Comparison of ENCODE assay signal across 8 cellular contexts in genomic region chr4:184536881-184537248, GRCh38.
DNase-seq lines count a peak whose midpoint lies in the region; TF ChIP-seq lines count a peak whose summit lies in the region.

No MANE protein-coding gene starts in this region.

- peak overlapping the region; percentile 70 for H3K4me3 ChIP-seq in HEK293 (ENCODE audit: low read depth, low read length)
- peak overlapping the region; percentile 83 for H3K4me3 ChIP-seq in WERI-Rb-1 (ENCODE audit: low read depth, low read length)
- peak overlapping the region; percentile 60 to 66 (median 64) for H3K4me3 ChIP-seq in sigmoid colon

- H3K27me3 Mint-ChIP-seq in glutamatergic neuron (ENCODE audit: unreplicated experiment): peaks cover 2% of the 10 kb centered on the region

- TF ChIP-seq EP300 in sigmoid colon (IDR thresholded peaks at IDR 0.05): no peak

- H3K36me3 Mint-ChIP-seq in glutamatergic neuron (ENCODE audit: unreplicated experiment): no peaks in the 10 kb centered on the region

- intact Hi-C loops in sigmoid colon (cut with DNase I): loop anchor here (1.0 to 10.0 kb wide), 6 partner anchors 62 to 668 kb away; partner anchors contain the start of genes ACSL1, CASP3, CFAP97 and PRIMPOL

- H3K36me3 ChIP-seq in HEK293 (ENCODE audit: control insufficient read depth in 2 of 2, insufficient read depth in 1 of 2, low read length in 2 of 2): no peaks in the 10 kb centered on the region
- H3K36me3 ChIP-seq in WERI-Rb-1: no peaks in the 10 kb centered on the region
- no peaks in the 10 kb centered on the region for H3K36me3 ChIP-seq in sigmoid colon

- peak overlapping the region; percentile 72 for H3K27ac Mint-ChIP-seq in glutamatergic neuron (ENCODE audit: unreplicated experiment)

- no peak for TF ChIP-seq CTCF in HEK293 (tag by site-specific recombination; IDR thresholded peaks at IDR 0.05)
- no peak for TF ChIP-seq CTCF in WERI-Rb-1 (IDR thresholded peaks at IDR 0.05; ENCODE audit: low read depth, low read length)
- no peak for TF ChIP-seq CTCF in glutamatergic neuron (IDR thresholded peaks at IDR 0.05; ENCODE audit: partially characterized antibody, unreplicated experiment)
- no peak for TF ChIP-seq CTCF in sigmoid colon (IDR thresholded peaks at IDR 0.05)

- peaks cover 2% of the 10 kb centered on the region for H3K9me3 Mint-ChIP-seq in glutamatergic neuron (ENCODE audit: unreplicated experiment)

- TF ChIP-seq POLR2A in sigmoid colon (IDR thresholded peaks at IDR 0.05): no peak

- peaks cover 6% of the 10 kb centered on the region for H3K4me1 Mint-ChIP-seq in glutamatergic neuron (ENCODE audit: low read depth, unreplicated experiment)

- H3K9me3 ChIP-seq in HEK293 (ENCODE audit: control insufficient read depth, insufficient read depth, low read depth, low read length): no peaks in the 10 kb centered on the region
- H3K9me3 ChIP-seq in WERI-Rb-1 (ENCODE audit: severe bottlenecking): no peaks in the 10 kb centered on the region
- H3K9me3 ChIP-seq in sigmoid colon: no peaks in the 10 kb centered on the region

- no peak for DNase-seq in WERI-Rb-1
- no peak for DNase-seq in glutamatergic neuron
- DNase-seq in sigmoid colon: no peak
- DNase-seq in activated gamma-delta T cell treated with Interleukin-2 at 50 U/mL for 16 hours: no peak
- no peak for DNase-seq in HuH-7 (ENCODE audit: low spot score)
- DNase-seq in effector CD8-positive, alpha-beta T cell (lab: John Stamatoyannopoulos, UW): no peak
- DNase-seq in NCI-H1694 (lab: John Stamatoyannopoulos, UW): no peak

- POLR2A ChIA-PET in HEK293 (lab: Yijun Ruan, JAX): interaction anchor here (1.0 to 1.4 kb wide), 6 partner anchors 18 to 273 kb away, joined by 3 to 16 read pairs (median 6); partner anchors contain the start of genes CASP3, CENPU, IRF2 and PRIMPOL

- H3K4me1 ChIP-seq in HEK293 (ENCODE audit: control insufficient read depth, insufficient read depth, low read length) (no peaks in the 10 kb centered on the region; the same call in 1 of the 2 replicates), sigmoid colon (peaks cover 0 to 28% (median 21%) of the 10 kb centered on the region in 4 donors)

- H3K27me3 ChIP-seq in WERI-Rb-1 (ENCODE audit: insufficient read depth, low read depth, severe bottlenecking): no peaks in the 10 kb centered on the region
- H3K27me3 ChIP-seq in sigmoid colon: no peaks in the 10 kb centered on the region

- H3K27ac ChIP-seq in HEK293 (ENCODE audit: extremely low read depth, low read depth, low read length) (peak overlapping the region; percentile 32), WERI-Rb-1 (no peak overlapping the region; the same call in 1 of the 2 replicates), sigmoid colon (peak overlapping the region; percentile 90 to 97 (median 92))

- peak overlapping the region; percentile 94 for H3K4me3 Mint-ChIP-seq in glutamatergic neuron (ENCODE audit: unreplicated experiment)

- CTCF ChIA-PET in HEK293 (lab: Yijun Ruan, JAX): interaction anchor here (0.7 to 2.8 kb wide), 7 partner anchors 14 to 274 kb away, joined by 3 to 8 read pairs (median 4); no protein-coding TSS in a partner anchor

- 3 to 14% methylated on average over 5 of the region's 5 CpGs for WGBS in sigmoid colon, 2 donors

TF ChIP-seq in HEK293, 187 proteins besides CTCF, POLR2A, EP300 and RAD21:
- TF ChIP-seq ZNF561 (tag by site-specific recombination; IDR thresholded peaks at IDR 0.05; ENCODE audit: borderline replicate concordance) (no peak), KLF9 (tag by site-specific recombination; IDR thresholded peaks at IDR 0.05; ENCODE audit: low read depth) (0 out of 2 replicates have a peak, but pooled peaks have one; percentile 12)
